Comparison of ENCODE assay signal across 27 cellular contexts in the genomic region with DNA sequence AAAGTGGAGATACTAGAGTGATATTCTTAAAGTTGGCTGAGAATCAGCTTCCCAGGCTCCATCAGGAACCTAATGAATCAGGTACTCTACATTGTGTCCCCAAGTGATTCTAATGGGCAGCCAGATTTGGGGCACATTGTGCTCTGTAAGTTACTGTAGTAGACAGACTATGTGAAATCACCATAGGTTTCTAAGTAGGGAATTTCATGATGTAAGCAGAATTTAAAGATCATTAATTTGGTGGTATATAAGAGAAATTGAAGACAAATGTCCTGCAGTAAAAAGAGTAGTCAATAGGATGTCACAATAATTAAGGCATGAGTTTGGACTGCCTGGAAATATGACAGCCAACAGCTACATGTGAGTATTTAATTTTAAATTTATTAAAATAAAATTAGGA.
"Had no signal": no experiment of that assay in that cellular context is flagged by ENCODE, and none has a peak within 500 bp of the region (broad histone marks: within the 10 kb centered on the region; RNA-seq: fewer than 3 reads in every experiment).

No MANE protein-coding gene starts in this region.

- H3K9me3 ChIP-seq: stomach, suprapubic skin, testis, thoracic aorta, thyroid gland, tibial nerve, transverse colon, upper lobe of left lung, upper lobe of right lung, uterus, vagina had no signal

- H3K27me3 ChIP-seq: stomach, suprapubic skin, testis, thyroid gland, tibial artery, tibial nerve, transverse colon, upper lobe of left lung, upper lobe of right lung, uterus, vagina had no signal

- FAIRE-seq: urothelium cell line had no signal

- ATAC-seq: stimulated activated effector memory CD8-positive, alpha-beta T cell treated with anti-CD3 and anti-CD28 coated beads, Interleukin-12 subunit alpha, Interleukin-12 subunit beta, amount 100 ng/mL, for 72 hours; stimulated activated memory B cell treated with anti-CD40 and anti-IgM and Interleukin-4, amounts not matched to agents 10 μg/mL and 1 μg/mL and 100 μg/mL, for 72 hours; stimulated activated naive B cell treated with anti-CD40 and anti-IgM and Interleukin-4, amounts not matched to agents 10 μg/mL and 1 μg/mL and 100 μg/mL, for 72 hours; stimulated activated naive CD8-positive, alpha-beta T cell treated with anti-CD3 and anti-CD28 coated beads, Interleukin-15, amount 100 ng/mL, for 72 hours; stimulated activated naive CD8-positive, alpha-beta T cell treated with anti-CD3 and anti-CD28 coated beads, Interleukin-15, Interleukin-2, amounts not matched to agents 100 U/mL and 50 U/mL, for 24 hours; upper lobe of right lung had no signal

- H3K4me1 ChIP-seq: stomach, suprapubic skin, testis, thyroid gland, tibial artery, tibial nerve, transverse colon, upper lobe of left lung, upper lobe of right lung, uterus, vagina had no signal

- H3K27ac ChIP-seq: stomach, suprapubic skin, testis, thoracic aorta, thyroid gland, tibial artery, tibial nerve, transverse colon, upper lobe of left lung, upper lobe of right lung, uterus, vagina had no signal

- H3K4me3 ChIP-seq: stomach, suprapubic skin, testis, thoracic aorta, thyroid gland, tibial artery, tibial nerve, transverse colon, upper lobe of left lung, upper lobe of right lung, uterus, vagina had no signal

- DNase-seq: stimulated activated CD4-positive, alpha-beta T cell treated with anti-CD3 and anti-CD28 coated beads, Interleukin-2, amount 100 ng/mL, for 48 hours; stimulated activated CD4-positive, alpha-beta T cell treated with anti-CD3 and anti-CD28 coated beads, Interleukin-4, amount 100 ng/mL, for 1 hour; stimulated activated CD4-positive, alpha-beta T cell treated with anti-CD3 and anti-CD28 coated beads, Interleukin-4, amount 100 ng/mL, for 24 hours; stimulated activated CD4-positive, alpha-beta T cell treated with anti-CD3 and anti-CD28 coated beads, Interleukin-4, amount 100 ng/mL, for 4 hours; stimulated activated CD8-positive, alpha-beta memory T cell treated with anti-CD3 and anti-CD28 coated beads, Interleukin-4, amount 100 ng/mL, for 48 hours; stimulated activated naive B cell treated with anti-CD40 and anti-IgM and Interleukin-4, amounts not matched to agents 10 μg/mL and 1 μg/mL and 100 μg/mL, for 72 hours; stimulated activated naive CD4-positive, alpha-beta T cell; stimulated activated naive CD4-positive, alpha-beta T cell treated with Interleukin-2 at 50 U/mL for 16 hours; stimulated activated naive CD8-positive, alpha-beta T cell treated with anti-CD3 and anti-CD28 coated beads, Interleukin-15, amount 100 ng/mL, for 72 hours; stimulated activated naive CD8-positive, alpha-beta T cell treated with anti-CD3 and anti-CD28 coated beads, Interleukin-15, Interleukin-2, amounts not matched to agents 100 U/mL and 50 U/mL, for 24 hours; stomach; substantia nigra; testis; thyroid gland; tibial artery; transverse colon; trophoblast cell; upper lobe of left lung; upper lobe of right lung; uterus had no signal

- H3K36me3 ChIP-seq: stomach, suprapubic skin, thoracic aorta, thyroid gland, tibial artery, tibial nerve, transverse colon, upper lobe of left lung, upper lobe of right lung, uterus, vagina had no signal
